In genomic region chr3:112634786-112635541, GRCh38 we compare ENCODE assay signal across 13 cellular contexts. TPM values are rescaled to one million over a fixed set of nuclear protein-coding genes. Genes with fewer than 3 reads are reported as not detected.
DNase-seq lines count a peak whose midpoint lies in the region; ATAC-seq and TF ChIP-seq lines count a peak whose summit lies in the region.
"Had no signal": no experiment of that assay in that cellular context is flagged by ENCODE, and none has a peak within 500 bp of the region (broad histone marks: within the 10 kb centered on the region; RNA-seq: fewer than 3 reads in every experiment).

No MANE protein-coding gene starts in this region.

- H3K27me3 ChIP-seq in cardiac muscle cell: no peaks in the 10 kb centered on the region
- no peaks in the 10 kb centered on the region for H3K27me3 ChIP-seq in right cardiac atrium (ENCODE audit: control insufficient read depth, insufficient read depth)
- H3K27me3 ChIP-seq in adipocyte (replicated peaks; ENCODE audit: control insufficient read depth, insufficient read depth, low read length): no peaks in the 10 kb centered on the region
- no peaks in the 10 kb centered on the region for H3K27me3 ChIP-seq in tibial nerve
- no peaks in the 10 kb centered on the region for H3K27me3 ChIP-seq in H7 (ENCODE audit: control insufficient read depth, insufficient read depth, low read length)

- WGBS in right cardiac atrium: 74% methylated on average over 4 of the region's 4 CpGs
- WGBS in tibial nerve, 2 donors: 81 to 84% methylated on average over 4 of the region's 4 CpGs

- no peaks in the 10 kb centered on the region for H3K9me3 Mint-ChIP-seq in memory B cell
- H3K9me3 Mint-ChIP-seq: endodermal cell; stimulated activated naive B cell treated with anti-CD40 and anti-IgM and Interleukin-4, amounts not matched to agents 10 μg/mL and 1 μg/mL and 100 μg/mL, for 72 hours had no signal

- H3K9ac ChIP-seq in adipocyte (ENCODE audit: low read length): peak overlapping the region; percentile 96

- peaks cover 25% of the 10 kb centered on the region for H3K4me1 ChIP-seq in cardiac muscle cell (ENCODE audit: low read depth)
- H3K4me1 ChIP-seq in right cardiac atrium (ENCODE audit: control insufficient read depth, insufficient read depth, low read length): no peaks in the 10 kb centered on the region
- peaks cover 61% of the 10 kb centered on the region for H3K4me1 ChIP-seq in adipocyte (ENCODE audit: control insufficient read depth, insufficient read depth, low read length)
- H3K4me1 ChIP-seq in tibial nerve: peaks cover 0 to 54% (median 8%) of the 10 kb centered on the region in 4 donors

- H3K27me3 Mint-ChIP-seq in memory B cell: no peaks in the 10 kb centered on the region
- H3K27me3 Mint-ChIP-seq: stimulated activated naive B cell treated with anti-CD40 and anti-IgM and Interleukin-4, amounts not matched to agents 10 μg/mL and 1 μg/mL and 100 μg/mL, for 72 hours had no signal

- DNase-seq in cardiac muscle cell (ENCODE audit: low read depth in 1 of 2, low spot score in 1 of 2) (peak in 1 of 2 donors; percentile 14), right cardiac atrium (no peak), adipocyte (ENCODE audit: low read depth) (no peak), memory B cell (ENCODE audit: low spot score in 2 of 2) (no peak), tibial nerve (ENCODE audit: low spot score in 2 of 2) (no peak), 8988T (no peak), H7 (no peak), NCI-H1694 (lab: John Stamatoyannopoulos, UW) (no peak)
- DNase-seq: activated naive CD4-positive, alpha-beta T cell; C1 segment of cervical spinal cord; endodermal cell; stimulated activated naive B cell treated with anti-CD40 and anti-IgM and Interleukin-4, amounts not matched to agents 10 μg/mL and 1 μg/mL and 100 μg/mL, for 72 hours had no signal

- peaks cover 3% of the 10 kb centered on the region for H3K4me1 Mint-ChIP-seq in memory B cell

- intact Hi-C loops in right cardiac atrium (cut with DNase I): no loop called here

- peak overlapping the region; percentile 36 for H3K27ac Mint-ChIP-seq in memory B cell
- H3K27ac Mint-ChIP-seq: endodermal cell; stimulated activated naive B cell treated with anti-CD40 and anti-IgM and Interleukin-4, amounts not matched to agents 10 μg/mL and 1 μg/mL and 100 μg/mL, for 72 hours had no signal

- H3K4me3 Mint-ChIP-seq in memory B cell: no peak overlapping the region
- H3K4me3 Mint-ChIP-seq: endodermal cell; stimulated activated naive B cell treated with anti-CD40 and anti-IgM and Interleukin-4, amounts not matched to agents 10 μg/mL and 1 μg/mL and 100 μg/mL, for 72 hours had no signal

- H3K27ac ChIP-seq in cardiac muscle cell (peak overlapping the region; percentile 26), right cardiac atrium (ENCODE audit: low read length) (no peak overlapping the region), tibial nerve (peak overlapping the region; percentile 13 to 89 (median 63))

- H3K9me3 ChIP-seq in cardiac muscle cell (ENCODE audit: low read depth) (no peaks in the 10 kb centered on the region), right cardiac atrium (ENCODE audit: control insufficient read depth, low read length) (no peaks in the 10 kb centered on the region), adipocyte (ENCODE audit: control insufficient read depth, low read length) (no peaks in the 10 kb centered on the region), tibial nerve (no peaks in the 10 kb centered on the region)

- TF ChIP-seq POLR2A in tibial nerve (IDR thresholded peaks at IDR 0.05): no peak

- no peak for ATAC-seq in right cardiac atrium
- ATAC-seq in memory B cell (ENCODE audit: low read depth): peak; percentile 31
- ATAC-seq: Panc1 had no signal

- H3K36me3 ChIP-seq in cardiac muscle cell (no peaks in the 10 kb centered on the region), adipocyte (ENCODE audit: control insufficient read depth, insufficient read depth, low read length, severe bottlenecking) (peaks cover 71% of the 10 kb centered on the region), tibial nerve (no peaks in the 10 kb centered on the region), H7 (replicated peaks; ENCODE audit: control insufficient read depth, insufficient read depth, low read length) (no peaks in the 10 kb centered on the region)

- TF ChIP-seq EP300 in tibial nerve (IDR thresholded peaks at IDR 0.05): no peak

- TF ChIP-seq CTCF in cardiac muscle cell (IDR thresholded peaks at IDR 0.05; ENCODE audit: low read depth, low read length): no peak
- TF ChIP-seq CTCF in tibial nerve (IDR thresholded peaks at IDR 0.05): no peak

- no peak overlapping the region for H3K4me3 ChIP-seq in cardiac muscle cell
- H3K4me3 ChIP-seq in right cardiac atrium (ENCODE audit: low read length): no peak overlapping the region
- H3K4me3 ChIP-seq in adipocyte (ENCODE audit: low read length): peak overlapping the region; percentile 85
- no peak overlapping the region for H3K4me3 ChIP-seq in tibial nerve
- no peak overlapping the region for H3K4me3 ChIP-seq in H7 (ENCODE audit: insufficient read depth, low read depth, low read length)

- H3K36me3 Mint-ChIP-seq in memory B cell: no peaks in the 10 kb centered on the region
- H3K36me3 Mint-ChIP-seq: stimulated activated naive B cell treated with anti-CD40 and anti-IgM and Interleukin-4, amounts not matched to agents 10 μg/mL and 1 μg/mL and 100 μg/mL, for 72 hours had no signal

RNA-seq across cellular contexts. Expression of gene CCDC80, which starts 6.0 kb away (rescaled TPM):
- total RNA-seq in cardiac muscle cell: 21.7 and 26.4 TPM in 2 replicates
- polyA plus RNA-seq in cardiac muscle cell: 27.7 and 33.3 TPM in 2 replicates
- 100 to 1,000 TPM; 123 to 187 (median 152) TPM for total RNA-seq in right cardiac atrium
- polyA plus RNA-seq in right cardiac atrium: 20.3 TPM
- 100 to 1,000 TPM in 1 of 4 donors, 10 to 100 TPM in 3; 19.4 to 129 (median 31.1) TPM for total RNA-seq in tibial nerve
- total RNA-seq in H7 (2014; rRNA removed; shearing (Covaris generic)): 17.2 and 19.1 TPM in 2 replicates
